Comparison of ENCODE assay signal across 12 cellular contexts in the genomic region with DNA sequence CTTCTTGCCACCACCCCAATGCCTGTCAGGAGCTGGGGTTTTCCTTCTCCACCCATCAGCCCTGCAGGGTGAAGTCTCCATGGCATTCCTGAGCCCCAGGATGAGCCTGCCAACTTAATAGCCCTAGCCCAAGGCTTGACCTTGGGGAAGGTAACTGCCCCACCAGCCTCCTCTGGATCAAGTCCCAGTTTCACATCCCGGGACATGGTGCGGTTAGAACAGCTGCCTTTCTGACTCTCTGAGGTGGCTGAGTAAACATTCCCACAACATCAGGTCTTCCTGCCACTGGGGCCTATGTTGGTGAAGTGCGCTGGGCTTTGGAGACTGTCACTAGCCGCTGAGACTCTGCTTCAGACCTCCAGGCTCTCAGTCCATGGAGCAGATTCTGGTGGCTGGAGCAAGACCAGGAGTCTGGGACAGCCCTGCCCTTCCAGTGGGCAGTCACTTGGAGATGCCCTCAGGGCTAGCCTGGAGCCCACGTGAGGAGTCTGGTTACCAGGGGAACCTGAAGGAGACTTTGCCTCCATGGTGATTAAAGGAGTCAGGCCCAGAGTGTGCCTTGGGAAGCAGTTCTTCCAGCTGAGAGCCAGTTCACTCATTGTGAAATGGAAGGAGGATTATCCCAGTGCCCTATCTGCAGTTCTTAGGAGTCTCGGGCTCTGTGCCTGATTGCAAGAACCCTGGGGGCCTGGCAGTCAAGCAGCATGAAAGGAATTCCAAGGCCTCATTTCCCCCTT. TPM values are rescaled to one million over a fixed set of nuclear protein-coding genes. Genes with fewer than 3 reads are reported as not detected.
A peak's percentile ranks its signal among the peaks of the same experiment; 100 is the strongest.
DNase-seq lines count a peak whose midpoint lies in the region; ATAC-seq and TF ChIP-seq lines count a peak whose summit lies in the region.
"Had no signal": no experiment of that assay in that cellular context is flagged by ENCODE, and none has a peak within 500 bp of the region (broad histone marks: within the 10 kb centered on the region; RNA-seq: fewer than 3 reads in every experiment).

No MANE protein-coding gene starts in this region.

- H3K27ac ChIP-seq in SK-N-MC (peak overlapping the region; percentile 62; the same call in 1 of the 2 replicates), neural progenitor cell (peak overlapping the region; percentile 87), gastroesophageal sphincter (peak overlapping the region in 1 of 4 donors; percentile 6)

- no peaks in the 10 kb centered on the region for H3K27me3 ChIP-seq in neural progenitor cell
- H3K27me3 ChIP-seq in gastroesophageal sphincter: no peaks in the 10 kb centered on the region

- H3K4me3 ChIP-seq in SK-N-MC (no peak overlapping the region), neural progenitor cell (no peak overlapping the region), gastroesophageal sphincter (no peak overlapping the region)

- TF ChIP-seq CTCF in neural progenitor cell (IDR thresholded peaks at IDR 0.05): no peak
- no peak for TF ChIP-seq CTCF in gastroesophageal sphincter (IDR thresholded peaks at IDR 0.05)

- H2AFZ ChIP-seq in neural progenitor cell (replicated peaks): no peak overlapping the region

- H3K36me3 Mint-ChIP-seq in neural progenitor cell: no peaks in the 10 kb centered on the region
- H3K36me3 Mint-ChIP-seq: natural killer cell, type B pancreatic cell had no signal

- no peaks in the 10 kb centered on the region for H4K20me1 ChIP-seq in neural progenitor cell (ENCODE audit: low read depth)

- peaks cover 3% of the 10 kb centered on the region for H3K27me3 Mint-ChIP-seq in neural progenitor cell (ENCODE audit: insufficient read depth, low read depth)
- H3K27me3 Mint-ChIP-seq: type B pancreatic cell had no signal

- H3K9ac ChIP-seq in SK-N-MC (ENCODE audit: insufficient read length): no peak overlapping the region
- H3K9ac ChIP-seq in neural progenitor cell: no peak overlapping the region

- H3K79me2 ChIP-seq in neural progenitor cell (ENCODE audit: low read depth): no peaks in the 10 kb centered on the region

- TF ChIP-seq EP300 in gastroesophageal sphincter (IDR thresholded peaks at IDR 0.05): no peak

- 67% methylated on average over 1 of the region's 6 CpGs; no CpG with 5 or more reads in 1 of the 2 donors for WGBS in gastroesophageal sphincter (ENCODE audit: low coverage in 1 of 2), 2 donors

- H3K4me2 ChIP-seq in neural progenitor cell: peak overlapping the region; percentile 17

- H3F3A ChIP-seq in neural progenitor cell (ENCODE audit: low read depth): peaks cover 25% of the 10 kb centered on the region

- DNase-seq in ELR (ENCODE audit: low read depth) (peak; percentile 10), SK-N-MC (ENCODE audit: low read depth, low spot score) (no peak), glomerular visceral epithelial cell (ENCODE audit: extremely low spot score) (peak; percentile 91), neural progenitor cell (ENCODE audit: low spot score) (peak; percentile 69), NCI-H345 (lab: John Stamatoyannopoulos, UW) (no peak)
- no peak for DNase-seq in effector CD4-positive, alpha-beta T cell
- DNase-seq: activated naive CD4-positive, alpha-beta T cell treated with anti-CD3 and anti-CD28 coated beads, Interleukin-2, amount 50 U/mL, for 16 hours; natural killer cell; OCI-M1 had no signal

- H3K36me3 ChIP-seq in SK-N-MC (ENCODE audit: insufficient read depth, low read length) (no peaks in the 10 kb centered on the region), neural progenitor cell (no peaks in the 10 kb centered on the region), gastroesophageal sphincter (no peaks in the 10 kb centered on the region)

- no peak overlapping the region for H3K4me3 Mint-ChIP-seq in neural progenitor cell
- H3K4me3 Mint-ChIP-seq: natural killer cell, type B pancreatic cell had no signal

- no peaks in the 10 kb centered on the region for H3K9me3 ChIP-seq in SK-N-MC (ENCODE audit: low read depth, low read length)
- no peaks in the 10 kb centered on the region for H3K9me3 ChIP-seq in neural progenitor cell (ENCODE audit: low read depth)
- no peaks in the 10 kb centered on the region for H3K9me3 ChIP-seq in gastroesophageal sphincter

- peaks cover 11% of the 10 kb centered on the region for H3K9me3 Mint-ChIP-seq in neural progenitor cell
- H3K9me3 Mint-ChIP-seq: natural killer cell, type B pancreatic cell had no signal

- ATAC-seq in GM18519 (IDR thresholded peaks at IDR 0.05; ENCODE audit: low FRiP score, unreplicated experiment): no peak
- no peak for ATAC-seq in gastroesophageal sphincter

- peak overlapping the region; percentile 76 for H3K27ac Mint-ChIP-seq in neural progenitor cell
- H3K27ac Mint-ChIP-seq: natural killer cell had no signal

- TF ChIP-seq POLR2A in gastroesophageal sphincter (IDR thresholded peaks at IDR 0.05): no peak

- peaks cover 27% of the 10 kb centered on the region for H3K4me1 ChIP-seq in neural progenitor cell
- no peaks in the 10 kb centered on the region for H3K4me1 ChIP-seq in gastroesophageal sphincter

- peaks cover 49% of the 10 kb centered on the region for H3K4me1 Mint-ChIP-seq in neural progenitor cell
- H3K4me1 Mint-ChIP-seq: natural killer cell had no signal

RNA-seq across cellular contexts. Expression of gene SMIM20, which starts 56.8 kb away (rescaled TPM):
- total RNA-seq in neural progenitor cell (ENCODE audit: low replicate concordance): 51.7 and 57.5 TPM in 2 replicates
- total RNA-seq in gastroesophageal sphincter: 10 to 100 TPM; 26.5 to 44.2 (median 34.8) TPM

Comparison
In these comparisons a context has a peak if more than half of its experiments do, and no peak if none do; other contexts are left out.
1. DNase-seq: peak in ELR (single experiment), glomerular visceral epithelial cell (single experiment) and neural progenitor cell (single experiment); none in SK-N-MC (single experiment), NCI-H345 (single experiment) and effector CD4-positive, alpha-beta T cell (single experiment).